Comparison of ENCODE assay signal across 9 cellular contexts in the genomic region with DNA sequence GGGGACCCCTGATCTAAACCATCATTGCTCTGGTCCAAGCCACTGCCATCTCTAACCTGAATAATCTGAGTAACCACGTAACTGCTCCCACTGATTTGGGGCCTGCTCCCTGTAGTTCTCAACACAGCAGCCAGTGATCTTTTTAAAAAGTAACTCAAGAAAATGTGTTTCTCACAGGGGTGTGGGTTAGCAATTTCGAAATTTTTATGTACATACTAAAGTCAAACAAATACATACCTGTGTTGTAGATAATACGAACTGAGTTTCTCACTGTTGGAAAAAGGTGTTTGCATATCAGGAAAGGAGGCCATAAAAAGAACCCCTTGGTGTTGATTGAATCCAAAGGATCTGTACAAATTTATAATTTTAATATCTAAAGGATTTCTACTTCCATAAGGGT. TPM values are rescaled to one million over a fixed set of nuclear protein-coding genes. Genes with fewer than 3 reads are reported as not detected.
"Had no signal": no experiment of that assay in that cellular context is flagged by ENCODE, and none has a peak within 500 bp of the region (broad histone marks: within the 10 kb centered on the region; RNA-seq: fewer than 3 reads in every experiment).

No MANE protein-coding gene starts in this region.

- H3K27me3 Mint-ChIP-seq: IgD-negative memory B cell had no signal

- H3K4me1 Mint-ChIP-seq: IgD-negative memory B cell had no signal

- H2AFZ ChIP-seq: GM23248 had no signal

- H3K27ac ChIP-seq: GM23248 had no signal

- H3K4me1 ChIP-seq: HAP-1 had no signal

- H3K4me3 ChIP-seq: GM23248, HAP-1 had no signal

- FAIRE-seq: HTR-8/SVneo had no signal

- DNase-seq: GM23248, GOT3, H7, KBM-7 had no signal

- H3K4me3 Mint-ChIP-seq: IgD-negative memory B cell had no signal

RNA-seq across cellular contexts. Expression of gene IL13, which starts 11.1 kb away (rescaled TPM):
- total RNA-seq: GM23248, H4, H7, HT-29 had no signal
- polyA plus RNA-seq: GM23248, IgD-negative memory B cell had no signal

RNA-seq across cellular contexts. Expression of gene IL4, which starts 26.9 kb away (rescaled TPM):
- total RNA-seq: GM23248, H4, H7, HT-29 had no signal
- polyA plus RNA-seq: IgD-negative memory B cell had no signal
